21 cellular contexts compared by ENCODE assay signal in the genomic region with DNA sequence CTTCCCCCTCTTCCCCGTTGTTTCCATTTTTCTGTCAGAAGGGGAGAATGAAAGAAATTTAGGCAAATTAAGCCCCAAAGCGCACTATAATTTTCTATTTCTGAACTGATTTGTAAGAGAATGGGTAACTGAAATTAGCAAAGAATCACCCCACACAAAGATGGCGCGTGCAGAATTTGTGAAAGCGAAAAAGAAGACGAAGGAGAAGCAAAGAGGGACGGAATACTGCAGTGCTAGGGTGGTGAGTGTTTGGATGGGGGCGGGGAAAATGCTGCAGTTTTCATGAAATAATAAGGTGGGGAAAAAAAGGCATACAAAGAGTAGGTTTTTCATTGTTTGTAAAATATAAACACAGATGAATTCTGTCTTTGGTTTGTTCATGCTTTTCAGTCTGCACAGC. TPM values are rescaled to one million over a fixed set of nuclear protein-coding genes. Genes with fewer than 3 reads are reported as not detected.
A peak's percentile ranks its signal among the peaks of the same experiment; 100 is the strongest.
DNase-seq lines count a peak whose midpoint lies in the region; ATAC-seq and TF ChIP-seq lines count a peak whose summit lies in the region.
"Had no signal": no experiment of that assay in that cellular context is flagged by ENCODE, and none has a peak within 500 bp of the region (broad histone marks: within the 10 kb centered on the region; RNA-seq: fewer than 3 reads in every experiment).

No MANE protein-coding gene starts in this region.

- H3K4me1 ChIP-seq in neuron (ENCODE audit: insufficient read depth, low read length) (peaks cover 12% of the 10 kb centered on the region), HAP-1 (no peaks in the 10 kb centered on the region)
- H3K4me1 ChIP-seq: BE2C had no signal

- peak overlapping the region; percentile 48 for H2AFZ ChIP-seq in neuron (ENCODE audit: low read depth, low read length)

- ATAC-seq in HG02610 (IDR thresholded peaks at IDR 0.05; ENCODE audit: unreplicated experiment), result no peak
- ATAC-seq: Panc1 had no signal

- H3K9me3 Mint-ChIP-seq in brain, result peaks cover 0 to 3% (median 0%) of the 10 kb centered on the region in 5 experiments
- H3K9me3 Mint-ChIP-seq: CD8-positive, alpha-beta memory T cell had no signal

- no peaks in the 10 kb centered on the region for H3K9me3 ChIP-seq in neuron (ENCODE audit: low read length)
- no peaks in the 10 kb centered on the region for H3K9me3 ChIP-seq in HAP-1
- H3K9me3 ChIP-seq: BE2C, MG63 had no signal

- peaks cover 7% of the 10 kb centered on the region for H3K27me3 Mint-ChIP-seq in brain

- in situ Hi-C loops in HAP-1 (cut with MboI; ENCODE audit: low sequenced_read_pairs), result no loop called here

- no peak for TF ChIP-seq CTCF in brain (conservative IDR thresholded peaks at IDR 0.05)

- peak overlapping the region in 4 of 5 experiments; percentile 19 to 93 (median 54) for H3K27ac Mint-ChIP-seq in brain
- H3K27ac Mint-ChIP-seq: CD14-positive monocyte; CD8-positive, alpha-beta memory T cell had no signal

- H3K27me3 ChIP-seq in neuron (ENCODE audit: insufficient read depth, low read length) (no peaks in the 10 kb centered on the region), HAP-1 (ENCODE audit: low read depth) (peaks cover 14% of the 10 kb centered on the region)
- H3K27me3 ChIP-seq: BE2C, MG63 had no signal

- H3K4me3 ChIP-seq in neuron (ENCODE audit: low read length) (no peak overlapping the region), HAP-1 (no peak overlapping the region)
- H3K4me3 ChIP-seq: MG63 had no signal

- H3K4me3 Mint-ChIP-seq in brain, result peak overlapping the region; percentile 23 to 65 (median 53)
- H3K4me3 Mint-ChIP-seq: CD14-positive monocyte had no signal

- H3K36me3 Mint-ChIP-seq in brain, result no peaks in the 10 kb centered on the region

- DNase-seq in NCI-H748 (lab: John Stamatoyannopoulos, UW; ENCODE audit: unreplicated experiment) (peak; percentile 37), NCI-H748 treated with DMSO at 0.1 percent for 48 hours (lab: John Stamatoyannopoulos, UW) (no peak), NCI-H2107 treated with DMSO at 0.1 percent for 48 hours (lab: John Stamatoyannopoulos, UW; ENCODE audit: unreplicated experiment) (no peak), HAP-1 (ENCODE audit: low spot score in 2 of 2) (no peak)
- DNase-seq: BE2C; CD8-positive, alpha-beta memory T cell; DMS 273 treated with DMSO at 0.1 percent for 48 hours; DMS79; EL; GF-D8; MG63; NCI-H1694; NCI-H2171; NCI-H446; NCI-H524 treated with DMSO at 0.1 percent for 48 hours; SHP77 had no signal

- H3K4me1 Mint-ChIP-seq in brain, result peaks cover 52% of the 10 kb centered on the region

- no peaks in the 10 kb centered on the region for H3K36me3 ChIP-seq in neuron (ENCODE audit: insufficient read depth, low read length)
- no peaks in the 10 kb centered on the region for H3K36me3 ChIP-seq in HAP-1 (replicated peaks)
- H3K36me3 ChIP-seq: BE2C, MG63 had no signal

RNA-seq across cellular contexts. Expression of a gene that starts 4.6 kb away (rescaled TPM):
- polyA plus RNA-seq in brain (ENCODE audit: insufficient read depth, low read depth, low replicate concordance), result 68.8 TPM
